ENCODE assay signal across 20 cellular contexts in genomic region chr3:52126500-52126899, GRCh38. TPM values are rescaled to one million over a fixed set of nuclear protein-coding genes. Genes with fewer than 3 reads are reported as not detected.
DNase-seq lines count a peak whose midpoint lies in the region; ATAC-seq, FAIRE-seq and TF ChIP-seq lines count a peak whose summit lies in the region.
"Had no signal": no experiment of that assay in that cellular context is flagged by ENCODE, and none has a peak within 500 bp of the region (broad histone marks: within the 10 kb centered on the region; RNA-seq: fewer than 3 reads in every experiment).

No MANE protein-coding gene starts in this region.

- H3K9me2 ChIP-seq in GM23338 (ENCODE audit: insufficient read depth) = no peaks in the 10 kb centered on the region

- H2AFZ ChIP-seq in GM23338 (no peak overlapping the region), astrocyte (ENCODE audit: low read depth, low read length) (no peak overlapping the region)
- H2AFZ ChIP-seq: PC-9 had no signal

- no peaks in the 10 kb centered on the region for H3F3A ChIP-seq in GM23338 (replicated peaks; ENCODE audit: low read depth)

- POLR2A ChIA-PET in WTC11 (lab: Charles Lee) = no interaction called here

- no peaks in the 10 kb centered on the region for H3K79me2 ChIP-seq in GM23338 (replicated peaks; ENCODE audit: insufficient read depth)
- H3K79me2 ChIP-seq in astrocyte (ENCODE audit: insufficient read depth, low read length) = no peaks in the 10 kb centered on the region

- H3K9ac ChIP-seq in astrocyte (ENCODE audit: low read length) = no peak overlapping the region

- H3K4me3 ChIP-seq in right cardiac atrium (ENCODE audit: low read length) (no peak overlapping the region), GM23338 (no peak overlapping the region), astrocyte (ENCODE audit: insufficient read depth, low read depth, low read length) (no peak overlapping the region)
- H3K4me3 ChIP-seq: BLaER1 treated with 17β-estradiol and CSF1 and Interleukin-3, amounts not matched to agents 10 nM and 100 nM; PC-9; SJSA1 had no signal

- no peaks in the 10 kb centered on the region for H3K9me3 Mint-ChIP-seq in GM23338
- no peaks in the 10 kb centered on the region for H3K9me3 Mint-ChIP-seq in astrocyte (ENCODE audit: unreplicated experiment)
- H3K9me3 Mint-ChIP-seq in progenitor cell of endocrine pancreas (ENCODE audit: low read depth) = no peaks in the 10 kb centered on the region
- H3K9me3 Mint-ChIP-seq in WTC11 = no peaks in the 10 kb centered on the region
- H3K9me3 Mint-ChIP-seq: CD8-positive, alpha-beta T cell had no signal

- intact Hi-C loops in right cardiac atrium (cut with DNase I) (loop anchor here in 1 of 4 donors (5.0 kb wide), 1 partner anchor 124 kb away; no protein-coding TSS in a partner anchor), Right ventricle myocardium inferior (cut with DNase I) (no loop called here)

- CTCF ChIA-PET in WTC11 (lab: Charles Lee) = no interaction called here

- FAIRE-seq in astrocyte (lab: Jason Lieb, UNC) = no peak
- FAIRE-seq: G401.6, GM12892, H54 had no signal

- peaks cover 11% of the 10 kb centered on the region for H3K36me3 ChIP-seq in GM23338 (ENCODE audit: insufficient read depth)
- H3K36me3 ChIP-seq in astrocyte (ENCODE audit: insufficient read depth, low read length) = peaks cover 3% of the 10 kb centered on the region

- 92% methylated on average over 6 of the region's 6 CpGs for WGBS in right cardiac atrium

- H3K27ac Mint-ChIP-seq in GM23338 (peak overlapping the region; percentile 62; the same call in 1 of the 2 replicates), astrocyte (ENCODE audit: unreplicated experiment) (peak overlapping the region; percentile 26), progenitor cell of endocrine pancreas (peak overlapping the region; percentile 27), WTC11 (no peak overlapping the region)

- H3K4me3 Mint-ChIP-seq in GM23338 = no peak overlapping the region
- no peak overlapping the region for H3K4me3 Mint-ChIP-seq in astrocyte (ENCODE audit: unreplicated experiment)
- no peak overlapping the region for H3K4me3 Mint-ChIP-seq in progenitor cell of endocrine pancreas (ENCODE audit: low read depth)
- no peak overlapping the region for H3K4me3 Mint-ChIP-seq in WTC11
- H3K4me3 Mint-ChIP-seq: CD8-positive, alpha-beta T cell had no signal

- no peaks in the 10 kb centered on the region for H3K27me3 ChIP-seq in right cardiac atrium (ENCODE audit: control insufficient read depth, insufficient read depth)
- H3K27me3 ChIP-seq in GM23338 (ENCODE audit: insufficient read depth) = no peaks in the 10 kb centered on the region
- H3K27me3 ChIP-seq in astrocyte (ENCODE audit: insufficient read depth, low read length) = no peaks in the 10 kb centered on the region
- H3K27me3 ChIP-seq: BLaER1 treated with 17β-estradiol and CSF1 and Interleukin-3, amounts not matched to agents 10 nM and 100 nM; SJSA1 had no signal

- H3K4me2 ChIP-seq in GM23338 (no peak overlapping the region), astrocyte (ENCODE audit: low read length) (no peak overlapping the region)
- H3K4me2 ChIP-seq: PC-9 had no signal

- peak in 2 of 3 donors; percentile 15 to 18 for DNase-seq in right cardiac atrium
- DNase-seq in Right ventricle myocardium inferior (ENCODE audit: missing footprints) = no peak
- no peak for DNase-seq in GM23338 (ENCODE audit: low spot score)
- no peak for DNase-seq in astrocyte (ENCODE audit: low read depth)
- DNase-seq in progenitor cell of endocrine pancreas (ENCODE audit: low spot score, unreplicated experiment) = no peak
- no peak for DNase-seq in stimulated activated CD4-positive, alpha-beta T cell treated with anti-CD3 and anti-CD28 coated beads, Interleukin-2, amount 100 ng/mL, for 24 hours
- DNase-seq in WTC11 (ENCODE audit: low spot score) = no peak
- DNase-seq: CD8-positive, alpha-beta T cell; DMS153; KG1; NCI-H1092; NCI-H1436; NCI-H187 treated with DMSO at 0.1 percent for 48 hours; PC-9 had no signal

- no peaks in the 10 kb centered on the region for H4K20me1 ChIP-seq in GM23338 (replicated peaks; ENCODE audit: insufficient read depth)
- peaks cover 4% of the 10 kb centered on the region for H4K20me1 ChIP-seq in astrocyte (ENCODE audit: insufficient read depth, low read length)
- H4K20me1 ChIP-seq: BLaER1 treated with 17β-estradiol and CSF1 and Interleukin-3, amounts not matched to agents 10 nM and 100 nM had no signal

- no peak for ATAC-seq in right cardiac atrium
- no peak for ATAC-seq in Right ventricle myocardium inferior
- no peak for ATAC-seq in GM23338
- ATAC-seq in HG02938 (IDR thresholded peaks at IDR 0.05; ENCODE audit: unreplicated experiment) = no peak
- ATAC-seq in WTC11 = no peak
- ATAC-seq: CD8-positive, alpha-beta T cell had no signal

- H3K9me3 ChIP-seq in right cardiac atrium (ENCODE audit: control insufficient read depth, low read length) (no peaks in the 10 kb centered on the region), astrocyte (ENCODE audit: insufficient read depth, low read depth, low read length) (no peaks in the 10 kb centered on the region)
- H3K9me3 ChIP-seq: BLaER1 treated with 17β-estradiol and CSF1 and Interleukin-3, amounts not matched to agents 10 nM and 100 nM; SJSA1 had no signal

- H3K27me3 Mint-ChIP-seq in GM23338 (ENCODE audit: insufficient read depth, low read depth, poor library complexity) = peaks cover 2% of the 10 kb centered on the region
- no peaks in the 10 kb centered on the region for H3K27me3 Mint-ChIP-seq in astrocyte (ENCODE audit: low read depth, unreplicated experiment)
- H3K27me3 Mint-ChIP-seq in progenitor cell of endocrine pancreas = no peaks in the 10 kb centered on the region
- no peaks in the 10 kb centered on the region for H3K27me3 Mint-ChIP-seq in WTC11 (ENCODE audit: low read depth)

- TF ChIP-seq CTCF in GM23338 (conservative IDR thresholded peaks at IDR 0.05; ENCODE audit: low read depth in 2 of 2) (no peak), astrocyte (IDR thresholded peaks at IDR 0.05; ENCODE audit: insufficient read depth, low read depth, low read length) (no peak), progenitor cell of endocrine pancreas (IDR thresholded peaks at IDR 0.05; ENCODE audit: unreplicated experiment) (no peak), WTC11 (IDR thresholded peaks at IDR 0.05) (no peak)

- H3K27ac ChIP-seq in right cardiac atrium (ENCODE audit: low read length) (no peak overlapping the region), GM23338 (ENCODE audit: low read depth) (no peak overlapping the region), astrocyte (ENCODE audit: low read depth, low read length) (no peak overlapping the region)
- H3K27ac ChIP-seq: PC-9, SJSA1 had no signal

- H3K36me3 Mint-ChIP-seq in GM23338 (ENCODE audit: low read depth) (peaks cover 52% of the 10 kb centered on the region), astrocyte (ENCODE audit: low read depth, unreplicated experiment) (peaks cover 9% of the 10 kb centered on the region), progenitor cell of endocrine pancreas (ENCODE audit: insufficient read depth) (peaks cover 1% of the 10 kb centered on the region), WTC11 (peaks cover 47% of the 10 kb centered on the region)
- H3K36me3 Mint-ChIP-seq: CD8-positive, alpha-beta T cell had no signal

- H3K4me1 ChIP-seq in right cardiac atrium (ENCODE audit: control insufficient read depth, insufficient read depth, low read length) (peaks cover 8% of the 10 kb centered on the region), GM23338 (ENCODE audit: insufficient read depth) (no peaks in the 10 kb centered on the region), astrocyte (ENCODE audit: insufficient read depth, low read length) (peaks cover 13% of the 10 kb centered on the region)
- H3K4me1 ChIP-seq: SJSA1 had no signal

- H3K4me1 Mint-ChIP-seq in GM23338 = 0 out of 3 replicates have a peak, but pooled peaks cover 2% of the 10 kb centered on the region
- H3K4me1 Mint-ChIP-seq in astrocyte (ENCODE audit: low read depth, unreplicated experiment) = peaks cover 10% of the 10 kb centered on the region
- no peaks in the 10 kb centered on the region for H3K4me1 Mint-ChIP-seq in progenitor cell of endocrine pancreas (ENCODE audit: low read depth)
- H3K4me1 Mint-ChIP-seq in WTC11 = no peaks in the 10 kb centered on the region

TF ChIP-seq in WTC11, 78 proteins besides CTCF, POLR2A, EP300 and RAD21 (continues in another document):
- TF ChIP-seq FOXP1 (CRISPR knock-in tag; IDR thresholded peaks at IDR 0.05; ENCODE audit: borderline replicate concordance) (no peak), GTF2I (CRISPR knock-in tag; conservative IDR thresholded peaks at IDR 0.05) (no peak), ZBTB21 (CRISPR knock-in tag; IDR thresholded peaks at IDR 0.05; ENCODE audit: borderline replicate concordance) (no peak), ZNF263 (CRISPR knock-in tag; IDR thresholded peaks at IDR 0.05; ENCODE audit: low read depth) (no peak), SMAD4 (CRISPR knock-in tag; IDR thresholded peaks at IDR 0.05) (no peak)

RNA-seq across cellular contexts. Expression of gene POC1A, which starts 27.7 kb away (rescaled TPM):
- total RNA-seq in right cardiac atrium (1 to 10 TPM; 1.0 to 1.4 (median 1.3) TPM), Right ventricle myocardium inferior (1.7 TPM), astrocyte (3.1 and 3.7 TPM in 2 replicates), progenitor cell of endocrine pancreas (14.4 and 14.5 TPM in 2 replicates), WTC11 (2021) (31.3 to 36.2 TPM (median 34.9 TPM) in 3 replicates)
- polyA plus RNA-seq in right cardiac atrium (0.75 TPM), GM23338 (2016; fragmentation: Nextera tagmentation; extraction: Ambion mirVana) (18.4 and 19.1 TPM in 2 replicates)
- 26.7 and 33.0 TPM in 2 replicates for total RNA-seq in GM23338 (2014; rRNA removed; shearing (Covaris generic))

Comparison
In these comparisons a context has a peak if more than half of its experiments do, and no peak if none do; other contexts are left out.
1. DNase-seq: peak in right cardiac atrium (2 of 3); none in Right ventricle myocardium inferior (single experiment), GM23338 (single experiment), astrocyte (single experiment), progenitor cell of endocrine pancreas (single experiment), stimulated activated CD4-positive, alpha-beta T cell treated with anti-CD3 and anti-CD28 coated beads, Interleukin-2, amount 100 ng/mL, for 24 hours (0 of 2) and WTC11 (single experiment).